Comparison of ENCODE assay signal across 8 cellular contexts in genomic region chr11:57763568-57763967, GRCh38. TPM values are rescaled to one million over a fixed set of nuclear protein-coding genes. Genes with fewer than 3 reads are reported as not detected.
DNase-seq lines count a peak whose midpoint lies in the region; ATAC-seq, FAIRE-seq and TF ChIP-seq lines count a peak whose summit lies in the region.

No MANE protein-coding gene starts in this region.

- WGBS in sigmoid colon, 2 donors: 4 to 24% methylated on average over 1 of the region's 1 CpG

- no peak for FAIRE-seq in GM19239 (lab: Jason Lieb, UNC)

- DNase-seq in HCEC 1CT (peak; percentile 56), activated B cell treated with CpG ODN at 0.5 μM for 24 hours (no peak), right atrium auricular region (ENCODE audit: low spot score) (no peak), sigmoid colon (no peak), GM19239 (ENCODE audit: insufficient read length, low spot score) (no peak)
- DNase-seq in activated naive CD4-positive, alpha-beta T cell treated with anti-CD3 and anti-CD28 coated beads, Interleukin-2, amount 10 ng/mL, durations not matched to agents 7 days and 5 days: no peak

- TF ChIP-seq POLR2A in sigmoid colon (IDR thresholded peaks at IDR 0.05): no peak

- peaks cover 34% of the 10 kb centered on the region for H3K4me1 Mint-ChIP-seq in activated B cell treated with CpG ODN at 0.5 μM for 24 hours
- H3K4me1 Mint-ChIP-seq in activated naive CD4-positive, alpha-beta T cell treated with anti-CD3 and anti-CD28 coated beads, Interleukin-2, amount 10 ng/mL, durations not matched to agents 7 days and 5 days: peaks cover 23% of the 10 kb centered on the region

- H3K27ac Mint-ChIP-seq in activated B cell treated with CpG ODN at 0.5 μM for 24 hours: no peak overlapping the region
- H3K27ac Mint-ChIP-seq in activated naive CD4-positive, alpha-beta T cell treated with anti-CD3 and anti-CD28 coated beads, Interleukin-2, amount 10 ng/mL, durations not matched to agents 7 days and 5 days: no peak overlapping the region

- H3K4me3 ChIP-seq in right atrium auricular region (peak overlapping the region; percentile 66 to 67), sigmoid colon (peak overlapping the region; percentile 58 to 63 (median 60))

- H3K27me3 Mint-ChIP-seq in activated B cell treated with CpG ODN at 0.5 μM for 24 hours: no peaks in the 10 kb centered on the region
- H3K27me3 Mint-ChIP-seq in activated naive CD4-positive, alpha-beta T cell treated with anti-CD3 and anti-CD28 coated beads, Interleukin-2, amount 10 ng/mL, durations not matched to agents 7 days and 5 days: peaks cover 23% of the 10 kb centered on the region

- H3K27me3 ChIP-seq in right atrium auricular region (no peaks in the 10 kb centered on the region), sigmoid colon (no peaks in the 10 kb centered on the region)

- POLR2A ChIA-PET in activated B cell treated with CpG ODN at 0.5 μM for 24 hours (lab: Charles Lee): interaction anchor here (0.9 kb wide), 1 partner anchor 29 kb away, joined by 7 read pairs; no protein-coding TSS in a partner anchor

- H3K4me1 ChIP-seq in right atrium auricular region: peaks cover 0 to 44% of the 10 kb centered on the region in 2 donors
- H3K4me1 ChIP-seq in sigmoid colon: peaks cover 0 to 46% (median 42%) of the 10 kb centered on the region in 4 donors

- H3K27ac ChIP-seq in right atrium auricular region: peak overlapping the region; percentile 92 to 97
- peak overlapping the region; percentile 87 to 94 (median 90) for H3K27ac ChIP-seq in sigmoid colon

- no peaks in the 10 kb centered on the region for H3K9me3 ChIP-seq in right atrium auricular region
- no peaks in the 10 kb centered on the region for H3K9me3 ChIP-seq in sigmoid colon

- CTCF ChIA-PET in activated B cell treated with CpG ODN at 0.5 μM for 24 hours (lab: Charles Lee): interaction anchor here (0.7 to 8.7 kb wide), 3 partner anchors 21 to 119 kb away, joined by 3 to 69 read pairs (median 3); no protein-coding TSS in a partner anchor
- CTCF ChIA-PET in activated naive CD4-positive, alpha-beta T cell treated with anti-CD3 and anti-CD28 coated beads, Interleukin-2, amount 10 ng/mL, durations not matched to agents 7 days and 5 days (lab: Charles Lee): interaction anchor here (0.7 to 2.3 kb wide), 2 partner anchors 9 to 37 kb away, joined by 3 to 12 read pairs; no protein-coding TSS in a partner anchor

- peaks cover 4% of the 10 kb centered on the region for H3K36me3 Mint-ChIP-seq in activated B cell treated with CpG ODN at 0.5 μM for 24 hours (ENCODE audit: low read depth)
- H3K36me3 Mint-ChIP-seq in activated naive CD4-positive, alpha-beta T cell treated with anti-CD3 and anti-CD28 coated beads, Interleukin-2, amount 10 ng/mL, durations not matched to agents 7 days and 5 days: no peaks in the 10 kb centered on the region

- no peak for TF ChIP-seq EP300 in sigmoid colon (IDR thresholded peaks at IDR 0.05)

- no peaks in the 10 kb centered on the region for H3K9me3 Mint-ChIP-seq in activated B cell treated with CpG ODN at 0.5 μM for 24 hours
- no peaks in the 10 kb centered on the region for H3K9me3 Mint-ChIP-seq in activated naive CD4-positive, alpha-beta T cell treated with anti-CD3 and anti-CD28 coated beads, Interleukin-2, amount 10 ng/mL, durations not matched to agents 7 days and 5 days

- peak overlapping the region; percentile 67 for H3K4me3 Mint-ChIP-seq in activated B cell treated with CpG ODN at 0.5 μM for 24 hours
- H3K4me3 Mint-ChIP-seq in activated naive CD4-positive, alpha-beta T cell treated with anti-CD3 and anti-CD28 coated beads, Interleukin-2, amount 10 ng/mL, durations not matched to agents 7 days and 5 days: no peak overlapping the region

- no peaks in the 10 kb centered on the region for H3K36me3 ChIP-seq in right atrium auricular region
- no peaks in the 10 kb centered on the region for H3K36me3 ChIP-seq in sigmoid colon

- ATAC-seq in activated B cell treated with CpG ODN at 0.5 μM for 24 hours (ENCODE audit: low read depth) (no peak), GM21723 (IDR thresholded peaks at IDR 0.05; ENCODE audit: unreplicated experiment) (no peak), GM18858 (IDR thresholded peaks at IDR 0.05; ENCODE audit: unreplicated experiment) (no peak)

- TF ChIP-seq CTCF in activated B cell treated with CpG ODN at 0.5 μM for 24 hours (IDR thresholded peaks at IDR 0.05) (no peak), right atrium auricular region (IDR thresholded peaks at IDR 0.05) (peak in 1 of 2 donors; percentile 55), sigmoid colon (IDR thresholded peaks at IDR 0.05) (peak; percentile 21 to 49 (median 46))

- intact Hi-C loops in activated B cell treated with CpG ODN at 0.5 μM for 24 hours (cut with micrococcal nuclease) (loop anchor here (1.0 kb wide), 1 partner anchor 12 kb away; no protein-coding TSS in a partner anchor), sigmoid colon (cut with DNase I) (loop anchor here (1.0 to 5.0 kb wide), 5 partner anchors 15 to 96 kb away; partner anchors contain the start of genes MED19, TMX2 and ZDHHC5)

RNA-seq across cellular contexts. Expression of gene CTNND1, which starts 2.0 kb away (rescaled TPM):
- total RNA-seq in activated B cell treated with CpG ODN at 0.5 μM for 24 hours: 34.2 and 42.3 TPM in 2 replicates
- 10 to 100 TPM; 58.2 to 63.2 TPM for total RNA-seq in right atrium auricular region
- total RNA-seq in sigmoid colon: 100 to 1,000 TPM in 1 of 4 donors, 10 to 100 TPM in 3; 66.0 to 102 (median 86.9) TPM
- polyA plus RNA-seq in sigmoid colon: 100 to 1,000 TPM in 1 of 3 donors, 10 to 100 TPM in 2; 84.7 to 132 (median 99.9) TPM

RNA-seq across cellular contexts. Expression of gene BTBD18, which starts 11.9 kb away (rescaled TPM):
- not detected in 2 replicates for total RNA-seq in activated B cell treated with CpG ODN at 0.5 μM for 24 hours
- not detected for total RNA-seq in right atrium auricular region
- not detected for total RNA-seq in sigmoid colon
- under 1 TPM in 1 of 3 donors, not detected in 2; 0.03 TPM for polyA plus RNA-seq in sigmoid colon

RNA-seq across cellular contexts. Expression of gene SELENOH, which starts 22.3 kb away (rescaled TPM):
- total RNA-seq in activated B cell treated with CpG ODN at 0.5 μM for 24 hours (210 and 224 TPM in 2 replicates), right atrium auricular region (100 to 1,000 TPM; 147 to 159 TPM), sigmoid colon (100 to 1,000 TPM; 130 to 188 (median 132) TPM)
- 100 to 1,000 TPM; 149 to 180 (median 156) TPM for polyA plus RNA-seq in sigmoid colon

RNA-seq across cellular contexts. Expression of gene TMX2, which starts 51.2 kb away (rescaled TPM):
- total RNA-seq in activated B cell treated with CpG ODN at 0.5 μM for 24 hours: 53.2 and 53.3 TPM in 2 replicates
- total RNA-seq in right atrium auricular region: 10 to 100 TPM; 58.5 to 74.2 TPM
- total RNA-seq in sigmoid colon: 10 to 100 TPM; 29.1 to 47.8 (median 40.7) TPM
- 100 to 1,000 TPM in 1 of 3 donors, 10 to 100 TPM in 2; 25.2 to 136 (median 26.8) TPM for polyA plus RNA-seq in sigmoid colon

RNA-seq across cellular contexts. Expression of gene MED19, which starts 51.6 kb away (rescaled TPM):
- total RNA-seq in activated B cell treated with CpG ODN at 0.5 μM for 24 hours (14.6 and 14.8 TPM in 2 replicates), right atrium auricular region (10 to 100 TPM; 15.4 to 17.5 TPM), sigmoid colon (10 to 100 TPM in 3 of 4 donors, 1 to 10 TPM in 1; 8.3 to 14.9 (median 12.8) TPM)
- polyA plus RNA-seq in sigmoid colon: 10 to 100 TPM; 14.4 to 18.5 (median 16.3) TPM
